ENCODE assay signal across 9 cellular contexts in genomic region chr1:220528679-220529529, GRCh38. TPM values are rescaled to one million over a fixed set of nuclear protein-coding genes. Genes with fewer than 3 reads are reported as not detected.
A peak's percentile ranks its signal among the peaks of the same experiment; 100 is the strongest.
DNase-seq lines count a peak whose midpoint lies in the region; ATAC-seq and TF ChIP-seq lines count a peak whose summit lies in the region.
"Had no signal": no experiment of that assay in that cellular context is flagged by ENCODE, and none has a peak within 500 bp of the region (broad histone marks: within the 10 kb centered on the region; RNA-seq: fewer than 3 reads in every experiment).

No MANE protein-coding gene starts in this region.

- H3K4me2 ChIP-seq in PC-9: peak overlapping the region; percentile 78

- CTCF ChIA-PET in PC-9 (lab: Charles Lee): no interaction called here
- CTCF ChIA-PET in naive thymus-derived CD4-positive, alpha-beta T cell (lab: Charles Lee): no interaction called here

- POLR2A ChIA-PET in PC-9 (lab: Charles Lee; ENCODE audit: unreplicated experiment): no interaction called here
- POLR2A ChIA-PET in naive thymus-derived CD4-positive, alpha-beta T cell (lab: Charles Lee): no interaction called here

- H3K27ac Mint-ChIP-seq in endothelial cell (ENCODE audit: unreplicated experiment): peak overlapping the region; percentile 70
- no peak overlapping the region for H3K27ac Mint-ChIP-seq in naive thymus-derived CD4-positive, alpha-beta T cell

- no peaks in the 10 kb centered on the region for H3K27me3 ChIP-seq in PC-9 (ENCODE audit: insufficient read depth, low read depth)
- H3K27me3 ChIP-seq in naive thymus-derived CD4-positive, alpha-beta T cell (ENCODE audit: control insufficient read depth in 2 of 2, insufficient read depth in 2 of 2, low read length in 2 of 2): peaks cover 15 to 18% of the 10 kb centered on the region in 2 donors

- peak overlapping the region; percentile 96 for H3K4me3 Mint-ChIP-seq in endothelial cell (ENCODE audit: unreplicated experiment)
- H3K4me3 Mint-ChIP-seq in naive thymus-derived CD4-positive, alpha-beta T cell: peak overlapping the region; percentile 52 to 80 (median 68)

- no peaks in the 10 kb centered on the region for H3K79me2 ChIP-seq in PC-9 (ENCODE audit: low read depth)

- H3F3A ChIP-seq in PC-9 (ENCODE audit: insufficient read depth, low read depth): no peaks in the 10 kb centered on the region

- BruUV-seq in PC-9 (replicated peaks; lab: Mats Ljungman, UMichigan): no TSS peak

- no peaks in the 10 kb centered on the region for H3K9me2 ChIP-seq in PC-9 (ENCODE audit: insufficient read depth)

- peaks cover 14% of the 10 kb centered on the region for H3K27me3 Mint-ChIP-seq in endothelial cell (ENCODE audit: unreplicated experiment)
- peaks cover 66 to 70% (median 68%) of the 10 kb centered on the region in 5 donors for H3K27me3 Mint-ChIP-seq in naive thymus-derived CD4-positive, alpha-beta T cell

- H3K4me1 Mint-ChIP-seq in endothelial cell (ENCODE audit: unreplicated experiment): peaks cover 22% of the 10 kb centered on the region
- peaks cover 8 to 21% (median 16%) of the 10 kb centered on the region in 7 donors for H3K4me1 Mint-ChIP-seq in naive thymus-derived CD4-positive, alpha-beta T cell

- no peaks in the 10 kb centered on the region for H3K9me3 Mint-ChIP-seq in endothelial cell (ENCODE audit: unreplicated experiment)
- peaks cover 0 to 16% (median 5%) of the 10 kb centered on the region in 11 donors for H3K9me3 Mint-ChIP-seq in naive thymus-derived CD4-positive, alpha-beta T cell

- peak overlapping the region; percentile 97 for H3K4me3 ChIP-seq in PC-9
- H3K4me3 ChIP-seq in naive thymus-derived CD4-positive, alpha-beta T cell (ENCODE audit: low read length): peak overlapping the region; percentile 29

- peaks cover 3% of the 10 kb centered on the region; the same call in 1 of the 2 replicates for H3K9me3 ChIP-seq in PC-9 (ENCODE audit: insufficient read depth, low read depth)
- no peaks in the 10 kb centered on the region for H3K9me3 ChIP-seq in naive thymus-derived CD4-positive, alpha-beta T cell (ENCODE audit: control insufficient read depth in 2 of 3, low read length in 3 of 3)

- H3K36me3 ChIP-seq in PC-9 (ENCODE audit: low read depth): no peaks in the 10 kb centered on the region
- H3K36me3 ChIP-seq in naive thymus-derived CD4-positive, alpha-beta T cell (ENCODE audit: control insufficient read depth in 2 of 3, insufficient read depth in 3 of 3, low read length in 3 of 3): no peaks in the 10 kb centered on the region

- peak overlapping the region; percentile 98 for H2AFZ ChIP-seq in PC-9

- no peak for TF ChIP-seq CTCF in PC-9 (conservative IDR thresholded peaks at IDR 0.05)
- TF ChIP-seq CTCF in endothelial cell (IDR thresholded peaks at IDR 0.05; ENCODE audit: unreplicated experiment): no peak

- H3K36me3 Mint-ChIP-seq in endothelial cell (ENCODE audit: low read depth, unreplicated experiment): peaks cover 6% of the 10 kb centered on the region
- H3K36me3 Mint-ChIP-seq in naive thymus-derived CD4-positive, alpha-beta T cell: peaks cover 0 to 5% (median 3%) of the 10 kb centered on the region in 5 donors

- peak; percentile 24 for ATAC-seq in GM21717 (IDR thresholded peaks at IDR 0.05; ENCODE audit: unreplicated experiment)
- ATAC-seq in naive thymus-derived CD4-positive, alpha-beta T cell: no peak
- no peak for ATAC-seq in GM21576 (IDR thresholded peaks at IDR 0.05; ENCODE audit: unreplicated experiment)

- no peaks in the 10 kb centered on the region for H4K20me1 ChIP-seq in PC-9 (ENCODE audit: insufficient read depth)

- H3K4me1 ChIP-seq in PC-9 (replicated peaks; ENCODE audit: insufficient read depth): peaks cover 28% of the 10 kb centered on the region
- H3K4me1 ChIP-seq in naive thymus-derived CD4-positive, alpha-beta T cell (ENCODE audit: control insufficient read depth in 2 of 2, insufficient read depth in 2 of 2, low read length in 2 of 2): peaks cover 0 to 4% of the 10 kb centered on the region in 2 donors

- H3K27ac ChIP-seq in PC-9: no peak overlapping the region
- no peak overlapping the region for H3K27ac ChIP-seq in naive thymus-derived CD4-positive, alpha-beta T cell (ENCODE audit: low read depth, low read length)

- intact Hi-C loops in PC-9 (cut with micrococcal nuclease; ENCODE audit: unreplicated experiment): loop anchor here (5.0 kb wide), 2 partner anchors 232 to 248 kb away; no protein-coding TSS in a partner anchor
- intact Hi-C loops in naive thymus-derived CD4-positive, alpha-beta T cell (cut with micrococcal nuclease): no loop called here

- peak; percentile 76 for DNase-seq in DMS153 treated with DMSO at 0.1 percent for 48 hours (lab: John Stamatoyannopoulos, UW; ENCODE audit: unreplicated experiment)
- no peak for DNase-seq in PC-9
- peak; percentile 38 for DNase-seq in endothelial cell (ENCODE audit: low spot score)
- peak in 1 of 9 donors; percentile 21 for DNase-seq in naive thymus-derived CD4-positive, alpha-beta T cell
- no peak for DNase-seq in AG08396 (ENCODE audit: low spot score)
- no peak for DNase-seq in GF-D8 (lab: John Stamatoyannopoulos, UW)

RNA-seq across cellular contexts. Expression of gene MARK1, which starts 1.0 kb away (rescaled TPM):
- total RNA-seq in PC-9 (2021) (0.93 and 1.9 TPM in 2 replicates), endothelial cell (ENCODE audit: unreplicated experiment) (12.5 TPM)
- not detected for total RNA-seq in naive thymus-derived CD4-positive, alpha-beta T cell
- not detected for polyA plus RNA-seq in naive thymus-derived CD4-positive, alpha-beta T cell
- total RNA-seq: activated CD8-positive, alpha-beta memory T cell treated with anti-CD3 and anti-CD28 coated beads for 36 hours had no signal

Comparison
In these comparisons a context has a peak if more than half of its experiments do, and no peak if none do; other contexts are left out.
1. DNase-seq: peak in DMS153 treated with DMSO at 0.1 percent for 48 hours (single experiment) and endothelial cell (single experiment); none in PC-9 (0 of 2), AG08396 (single experiment) and GF-D8 (single experiment).